In the genomic region with DNA sequence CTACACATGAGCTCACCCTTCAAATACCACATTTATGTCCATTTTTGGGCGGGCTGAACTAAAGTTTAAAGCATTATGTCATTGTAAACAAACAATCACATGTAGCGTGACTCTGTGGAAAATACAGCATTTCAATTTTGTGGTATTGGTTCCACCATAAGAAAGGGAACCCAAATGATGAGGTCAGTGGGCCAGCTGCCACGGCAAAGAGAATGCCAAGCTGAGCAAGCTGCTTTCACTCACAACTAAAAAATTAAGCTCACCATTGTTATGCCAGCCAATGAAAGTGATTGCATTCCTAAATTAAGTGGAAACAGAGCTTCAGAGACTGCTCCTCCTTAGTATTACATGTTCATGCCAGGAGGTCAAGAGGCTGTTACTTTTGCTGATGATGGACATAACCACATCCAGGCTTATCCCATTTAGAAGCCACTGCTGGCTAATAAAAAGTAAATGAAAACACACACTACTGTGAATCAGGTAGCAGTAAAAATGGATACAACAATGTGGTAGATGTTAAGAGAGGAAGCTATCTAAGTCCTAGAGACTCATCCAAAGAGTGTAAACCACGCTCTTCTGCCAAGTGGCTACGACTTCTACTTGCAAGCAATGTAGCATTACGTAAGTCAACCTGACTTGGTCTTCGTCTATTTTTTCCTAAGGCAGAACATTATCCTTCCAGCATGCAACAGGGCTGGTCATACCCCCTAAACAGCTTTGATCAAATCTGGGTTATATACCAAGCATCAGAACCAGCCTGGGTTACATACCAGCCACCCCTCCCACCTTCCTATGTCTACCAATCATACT, we compare ENCODE assay signal across 13 cellular contexts.
DNase-seq lines count a peak whose midpoint lies in the region; ATAC-seq, FAIRE-seq and TF ChIP-seq lines count a peak whose summit lies in the region.
"Had no signal": no experiment of that assay in that cellular context is flagged by ENCODE, and none has a peak within 500 bp of the region (broad histone marks: within the 10 kb centered on the region; RNA-seq: fewer than 3 reads in every experiment).

No MANE protein-coding gene starts in this region.

- no peak overlapping the region for H3K4me3 Mint-ChIP-seq in activated CD8-positive, alpha-beta T cell treated with anti-CD3 and anti-CD28 coated beads, Interleukin-2, amount 10 ng/mL, durations not matched to agents 7 days and 5 days
- no peak overlapping the region for H3K4me3 Mint-ChIP-seq in stimulated activated effector memory CD8-positive, alpha-beta T cell treated with anti-CD3 and anti-CD28 coated beads, Interleukin-12 subunit alpha, Interleukin-12 subunit beta, amount 100 ng/mL, for 72 hours
- H3K4me3 Mint-ChIP-seq in activated CD4-positive, alpha-beta memory T cell treated with anti-CD3 and anti-CD28 coated beads, Interleukin-2, amount 10 ng/mL, durations not matched to agents 7 days and 5 days: no peak overlapping the region
- H3K4me3 Mint-ChIP-seq: brain, nephron had no signal

- no peak overlapping the region for H3K27ac ChIP-seq in keratinocyte (ENCODE audit: control insufficient read depth, insufficient read depth, low read length)

- H3K4me1 Mint-ChIP-seq in activated CD8-positive, alpha-beta T cell treated with anti-CD3 and anti-CD28 coated beads, Interleukin-2, amount 10 ng/mL, durations not matched to agents 7 days and 5 days (ENCODE audit: low read depth): peaks cover 46% of the 10 kb centered on the region
- H3K4me1 Mint-ChIP-seq in stimulated activated effector memory CD8-positive, alpha-beta T cell treated with anti-CD3 and anti-CD28 coated beads, Interleukin-12 subunit alpha, Interleukin-12 subunit beta, amount 100 ng/mL, for 72 hours: peaks cover 14% of the 10 kb centered on the region
- no peaks in the 10 kb centered on the region for H3K4me1 Mint-ChIP-seq in activated CD4-positive, alpha-beta memory T cell treated with anti-CD3 and anti-CD28 coated beads, Interleukin-2, amount 10 ng/mL, durations not matched to agents 7 days and 5 days

- dilution Hi-C loops in keratinocyte (cut with MboI; ENCODE audit: extremely low pct_ligation_motif_present, low sequenced_read_pairs): no loop called here

- TF ChIP-seq CTCF in HFF-Myc (IDR thresholded peaks at IDR 0.05; ENCODE audit: low read depth, low read length, missing control alignments) (no peak), keratinocyte (optimal IDR thresholded peaks at IDR 0.05 in 1 of 3, IDR thresholded peaks at IDR 0.05 in 1 of 3, conservative IDR thresholded peaks at IDR 0.05 in 1 of 3; ENCODE audit: extremely low read depth in 1 of 3, insufficient read depth in 2 of 3, low read length in 3 of 3) (no peak)

- no peaks in the 10 kb centered on the region for H3K36me3 ChIP-seq in keratinocyte (ENCODE audit: control insufficient read depth in 2 of 2, extremely low read depth in 1 of 2, insufficient read depth in 2 of 2, low read length in 2 of 2)

- H3K27me3 ChIP-seq in keratinocyte (ENCODE audit: control insufficient read depth, extremely low read depth, insufficient read depth, low read length): no peaks in the 10 kb centered on the region

- CTCF ChIA-PET in activated CD8-positive, alpha-beta T cell treated with anti-CD3 and anti-CD28 coated beads, Interleukin-2, amount 10 ng/mL, durations not matched to agents 7 days and 5 days (lab: Charles Lee): interaction anchor here (0.6 to 1.5 kb wide), 5 partner anchors 10 to 191 kb away, joined by 3 to 5 read pairs (median 3); no protein-coding TSS in a partner anchor
- CTCF ChIA-PET in activated CD4-positive, alpha-beta memory T cell treated with anti-CD3 and anti-CD28 coated beads, Interleukin-2, amount 10 ng/mL, durations not matched to agents 7 days and 5 days (lab: Charles Lee): interaction anchor here (0.9 kb wide), 1 partner anchor 191 kb away, joined by 3 read pairs; no protein-coding TSS in a partner anchor

- POLR2A ChIA-PET in activated CD8-positive, alpha-beta T cell treated with anti-CD3 and anti-CD28 coated beads, Interleukin-2, amount 10 ng/mL, durations not matched to agents 7 days and 5 days (lab: Charles Lee): interaction anchor here (0.6 to 1.2 kb wide), 5 partner anchors 25 to 283 kb away, joined by 3 read pairs; no protein-coding TSS in a partner anchor
- POLR2A ChIA-PET in activated CD4-positive, alpha-beta memory T cell treated with anti-CD3 and anti-CD28 coated beads, Interleukin-2, amount 10 ng/mL, durations not matched to agents 7 days and 5 days (lab: Charles Lee): no interaction called here

- no peaks in the 10 kb centered on the region for H3K79me2 ChIP-seq in keratinocyte (ENCODE audit: control insufficient read depth, insufficient read depth, low read length)

- H3K4me1 ChIP-seq in keratinocyte (ENCODE audit: control insufficient read depth, extremely low read depth, insufficient read depth, low read length): no peaks in the 10 kb centered on the region

- H3K36me3 Mint-ChIP-seq in activated CD8-positive, alpha-beta T cell treated with anti-CD3 and anti-CD28 coated beads, Interleukin-2, amount 10 ng/mL, durations not matched to agents 7 days and 5 days (ENCODE audit: low read depth): peaks cover 27% of the 10 kb centered on the region
- H3K36me3 Mint-ChIP-seq in stimulated activated effector memory CD8-positive, alpha-beta T cell treated with anti-CD3 and anti-CD28 coated beads, Interleukin-12 subunit alpha, Interleukin-12 subunit beta, amount 100 ng/mL, for 72 hours: no peaks in the 10 kb centered on the region
- peaks cover 11% of the 10 kb centered on the region for H3K36me3 Mint-ChIP-seq in activated CD4-positive, alpha-beta memory T cell treated with anti-CD3 and anti-CD28 coated beads, Interleukin-2, amount 10 ng/mL, durations not matched to agents 7 days and 5 days (ENCODE audit: low read depth)
- H3K36me3 Mint-ChIP-seq: brain had no signal

- peak; percentile 9 for FAIRE-seq in keratinocyte (lab: Jason Lieb, UNC)
- FAIRE-seq: frontal cortex had no signal

- H4K20me1 ChIP-seq in keratinocyte (ENCODE audit: control insufficient read depth, extremely low read depth, insufficient read depth, low read length): no peaks in the 10 kb centered on the region

- no peaks in the 10 kb centered on the region for H3K27me3 Mint-ChIP-seq in activated CD8-positive, alpha-beta T cell treated with anti-CD3 and anti-CD28 coated beads, Interleukin-2, amount 10 ng/mL, durations not matched to agents 7 days and 5 days (ENCODE audit: low read depth)
- no peaks in the 10 kb centered on the region for H3K27me3 Mint-ChIP-seq in activated CD4-positive, alpha-beta memory T cell treated with anti-CD3 and anti-CD28 coated beads, Interleukin-2, amount 10 ng/mL, durations not matched to agents 7 days and 5 days
- H3K27me3 Mint-ChIP-seq: brain had no signal

- H2AFZ ChIP-seq in keratinocyte (ENCODE audit: control insufficient read depth, low read length): no peak overlapping the region

- H3K9ac ChIP-seq in keratinocyte (ENCODE audit: control insufficient read depth, extremely low read depth, insufficient read depth, low read length): no peak overlapping the region

- H3K9me1 ChIP-seq in keratinocyte (ENCODE audit: control insufficient read depth, extremely low read depth, insufficient read depth, low read length): no peaks in the 10 kb centered on the region

- peak; percentile 21 for ATAC-seq in activated CD8-positive, alpha-beta T cell treated with anti-CD3 and anti-CD28 coated beads, Interleukin-2, amount 10 ng/mL, durations not matched to agents 7 days and 5 days
- no peak for ATAC-seq in stimulated activated effector memory CD8-positive, alpha-beta T cell treated with anti-CD3 and anti-CD28 coated beads, Interleukin-12 subunit alpha, Interleukin-12 subunit beta, amount 100 ng/mL, for 72 hours

- peak; percentile 77 for DNase-seq in AG08395 (ENCODE audit: low spot score)
- DNase-seq in HFF-Myc (ENCODE audit: extremely low read depth, low read depth): peak; percentile 97
- DNase-seq in activated CD8-positive, alpha-beta T cell treated with anti-CD3 and anti-CD28 coated beads, Interleukin-2, amount 10 ng/mL, durations not matched to agents 7 days and 5 days: no peak
- DNase-seq in keratinocyte (ENCODE audit: low read depth, low spot score): no peak
- no peak for DNase-seq in stimulated activated effector memory CD8-positive, alpha-beta T cell treated with anti-CD3 and anti-CD28 coated beads, Interleukin-12 subunit alpha, Interleukin-12 subunit beta, amount 100 ng/mL, for 72 hours (ENCODE audit: low spot score in 2 of 2)
- no peak for DNase-seq in stimulated activated CD4-positive, alpha-beta T cell treated with anti-CD3 and anti-CD28 coated beads, Interleukin-4, amount 100 ng/mL, for 1 hour
- no peak for DNase-seq in activated CD4-positive, alpha-beta memory T cell treated with anti-CD3 and anti-CD28 coated beads, Interleukin-2, amount 10 ng/mL, durations not matched to agents 7 days and 5 days
- no peak for DNase-seq in iPS-NIHi11 (ENCODE audit: low spot score)
- DNase-seq: H7, NCI-H510A treated with DMSO at 0.1 percent for 48 hours had no signal

- H3K4me2 ChIP-seq in keratinocyte (ENCODE audit: control insufficient read depth, extremely low read depth, insufficient read depth, low read depth, low read length): no peak overlapping the region

- no peaks in the 10 kb centered on the region for H3K9me3 ChIP-seq in keratinocyte (ENCODE audit: control insufficient read depth, low read depth, low read length)

- H3K27ac Mint-ChIP-seq in activated CD8-positive, alpha-beta T cell treated with anti-CD3 and anti-CD28 coated beads, Interleukin-2, amount 10 ng/mL, durations not matched to agents 7 days and 5 days: no peak overlapping the region
- no peak overlapping the region for H3K27ac Mint-ChIP-seq in stimulated activated effector memory CD8-positive, alpha-beta T cell treated with anti-CD3 and anti-CD28 coated beads, Interleukin-12 subunit alpha, Interleukin-12 subunit beta, amount 100 ng/mL, for 72 hours
- no peak overlapping the region for H3K27ac Mint-ChIP-seq in activated CD4-positive, alpha-beta memory T cell treated with anti-CD3 and anti-CD28 coated beads, Interleukin-2, amount 10 ng/mL, durations not matched to agents 7 days and 5 days
- H3K27ac Mint-ChIP-seq: nephron had no signal

- no peaks in the 10 kb centered on the region for H3K9me3 Mint-ChIP-seq in activated CD8-positive, alpha-beta T cell treated with anti-CD3 and anti-CD28 coated beads, Interleukin-2, amount 10 ng/mL, durations not matched to agents 7 days and 5 days (ENCODE audit: insufficient read depth)
- H3K9me3 Mint-ChIP-seq in stimulated activated effector memory CD8-positive, alpha-beta T cell treated with anti-CD3 and anti-CD28 coated beads, Interleukin-12 subunit alpha, Interleukin-12 subunit beta, amount 100 ng/mL, for 72 hours: no peaks in the 10 kb centered on the region
- H3K9me3 Mint-ChIP-seq in activated CD4-positive, alpha-beta memory T cell treated with anti-CD3 and anti-CD28 coated beads, Interleukin-2, amount 10 ng/mL, durations not matched to agents 7 days and 5 days: peaks cover 5% of the 10 kb centered on the region
- H3K9me3 Mint-ChIP-seq: nephron had no signal

- H3K4me3 ChIP-seq in HFF-Myc (replicated peaks; ENCODE audit: low read depth, low read length) (no peak overlapping the region), keratinocyte (ENCODE audit: control insufficient read depth in 2 of 3, extremely low read depth in 1 of 3, insufficient read depth in 2 of 3, low read depth in 1 of 3, low read length in 3 of 3) (no peak overlapping the region)

Comparison
In these comparisons a context has a peak if more than half of its experiments do, and no peak if none do; other contexts are left out.
1. DNase-seq: peak in AG08395 (single experiment) and HFF-Myc (single experiment); none in activated CD8-positive, alpha-beta T cell treated with anti-CD3 and anti-CD28 coated beads, Interleukin-2, amount 10 ng/mL, durations not matched to agents 7 days and 5 days (single experiment), keratinocyte (single experiment), stimulated activated effector memory CD8-positive, alpha-beta T cell treated with anti-CD3 and anti-CD28 coated beads, Interleukin-12 subunit alpha, Interleukin-12 subunit beta, amount 100 ng/mL, for 72 hours (0 of 2), stimulated activated CD4-positive, alpha-beta T cell treated with anti-CD3 and anti-CD28 coated beads, Interleukin-4, amount 100 ng/mL, for 1 hour (single experiment), activated CD4-positive, alpha-beta memory T cell treated with anti-CD3 and anti-CD28 coated beads, Interleukin-2, amount 10 ng/mL, durations not matched to agents 7 days and 5 days (single experiment) and iPS-NIHi11 (single experiment).